Comparison of ENCODE assay signal across 19 cellular contexts in the genomic region with DNA sequence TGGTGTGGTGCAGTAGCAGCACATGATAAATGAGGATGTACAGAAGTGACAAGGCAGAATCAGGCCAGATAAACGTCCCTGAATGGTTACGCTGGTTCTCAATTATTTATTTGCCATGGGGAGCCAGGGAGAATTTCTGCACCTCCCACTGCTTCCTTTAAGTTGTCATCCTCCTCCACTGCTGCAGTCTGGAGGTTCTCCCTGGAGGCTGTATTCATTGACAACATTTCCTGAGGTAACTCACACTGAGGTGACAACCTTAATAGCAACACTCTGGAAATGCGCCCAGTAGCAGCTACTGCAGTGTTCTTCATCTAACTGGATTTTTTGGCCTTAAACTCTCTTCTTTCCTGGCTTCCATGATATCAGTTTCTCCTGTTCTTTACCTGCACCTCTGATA.
DNase-seq lines count a peak whose midpoint lies in the region; ATAC-seq and TF ChIP-seq lines count a peak whose summit lies in the region.
"Had no signal": no experiment of that assay in that cellular context is flagged by ENCODE, and none has a peak within 500 bp of the region (broad histone marks: within the 10 kb centered on the region; RNA-seq: fewer than 3 reads in every experiment).

No MANE protein-coding gene starts in this region.

- no peak overlapping the region for H2BK5ac ChIP-seq in mesenchymal stem cell (ENCODE audit: low read depth, low read length, poor library complexity, severe bottlenecking)

- no peak overlapping the region for H3K4me3 Mint-ChIP-seq in activated CD4-positive, alpha-beta memory T cell treated with anti-CD3 and anti-CD28 coated beads for 36 hours
- H3K4me3 Mint-ChIP-seq: CD14-positive monocyte had no signal

- H3K4me1 Mint-ChIP-seq in activated CD4-positive, alpha-beta memory T cell treated with anti-CD3 and anti-CD28 coated beads for 36 hours (ENCODE audit: low read depth): no peaks in the 10 kb centered on the region
- H3K4me1 Mint-ChIP-seq: CD14-positive monocyte had no signal

- H3K18ac ChIP-seq in mesenchymal stem cell (ENCODE audit: low read depth in 1 of 2, low read length in 2 of 2): no peak overlapping the region

- no peak overlapping the region for H2BK12ac ChIP-seq in mesenchymal stem cell (ENCODE audit: low read length in 2 of 2)

- DNase-seq in ELF-1 (ENCODE audit: low read depth, low spot score): peak; percentile 13
- DNase-seq in NCI-H226: peak; percentile 47
- no peak for DNase-seq in mesenchymal stem cell
- DNase-seq in smooth muscle cell (lab: John Stamatoyannopoulos, UW; ENCODE audit: unreplicated experiment): no peak
- DNase-seq in NCI-H774 (lab: John Stamatoyannopoulos, UW): no peak
- DNase-seq in activated CD4-positive, alpha-beta memory T cell treated with anti-CD3 and anti-CD28 coated beads for 36 hours: no peak
- DNase-seq: EL, KG1, NCI-H1105, NCI-H1694, NCI-H2081, NCI-H2171, NCI-H446, NCI-H526 had no signal

- peaks cover 3% of the 10 kb centered on the region for H3K9me3 Mint-ChIP-seq in activated CD4-positive, alpha-beta memory T cell treated with anti-CD3 and anti-CD28 coated beads for 36 hours

- H3K27ac ChIP-seq in mesenchymal stem cell (ENCODE audit: low read length, poor library complexity, severe bottlenecking): no peak overlapping the region
- H3K27ac ChIP-seq in smooth muscle cell (ENCODE audit: low read depth): peak overlapping the region; percentile 73
- H3K27ac ChIP-seq: SJSA1 had no signal

- no peaks in the 10 kb centered on the region for H3K79me1 ChIP-seq in mesenchymal stem cell (replicated peaks; ENCODE audit: low read length, poor library complexity, severe bottlenecking)

- intact Hi-C loops in activated CD4-positive, alpha-beta memory T cell treated with anti-CD3 and anti-CD28 coated beads for 36 hours (cut with micrococcal nuclease): no loop called here

- H2BK15ac ChIP-seq in mesenchymal stem cell (ENCODE audit: low read depth, poor library complexity, severe bottlenecking): no peak overlapping the region

- no peak overlapping the region for H3K14ac ChIP-seq in mesenchymal stem cell (ENCODE audit: low read length in 2 of 2)

- no peaks in the 10 kb centered on the region for H3K27me3 Mint-ChIP-seq in activated CD4-positive, alpha-beta memory T cell treated with anti-CD3 and anti-CD28 coated beads for 36 hours

- H3K4me1 ChIP-seq in mesenchymal stem cell (ENCODE audit: control insufficient read depth, insufficient read depth, low read depth, low read length) (no peaks in the 10 kb centered on the region), smooth muscle cell (ENCODE audit: low read depth) (no peaks in the 10 kb centered on the region)
- H3K4me1 ChIP-seq: HAP-1, SJSA1 had no signal

- H4K91ac ChIP-seq in mesenchymal stem cell (ENCODE audit: low read length): no peak overlapping the region

- no peak overlapping the region for H3K27ac Mint-ChIP-seq in activated CD4-positive, alpha-beta memory T cell treated with anti-CD3 and anti-CD28 coated beads for 36 hours
- H3K27ac Mint-ChIP-seq: CD14-positive monocyte had no signal

- H3K23ac ChIP-seq in mesenchymal stem cell (ENCODE audit: low read length in 2 of 2): no peak overlapping the region

- H3K36me3 Mint-ChIP-seq in activated CD4-positive, alpha-beta memory T cell treated with anti-CD3 and anti-CD28 coated beads for 36 hours: no peaks in the 10 kb centered on the region
- H3K36me3 Mint-ChIP-seq: CD14-positive monocyte had no signal

- TF ChIP-seq CTCF in smooth muscle cell (IDR thresholded peaks at IDR 0.05; ENCODE audit: borderline replicate concordance, insufficient read depth, poor library complexity, severe bottlenecking): no peak

- H3K4me3 ChIP-seq in mesenchymal stem cell (ENCODE audit: insufficient read depth in 1 of 2, low read depth in 1 of 2, low read length in 2 of 2) (no peak overlapping the region), smooth muscle cell (no peak overlapping the region)
- H3K4me3 ChIP-seq: HAP-1, SJSA1 had no signal

- no peaks in the 10 kb centered on the region for H4K20me1 ChIP-seq in smooth muscle cell (ENCODE audit: low read depth)

- peaks cover 7% of the 10 kb centered on the region for H3F3A ChIP-seq in smooth muscle cell (ENCODE audit: low read depth)

- no peak for ATAC-seq in HG03457 (IDR thresholded peaks at IDR 0.05; ENCODE audit: unreplicated experiment)
- ATAC-seq: Right ventricle myocardium inferior had no signal

- POLR2A ChIA-PET in activated CD4-positive, alpha-beta memory T cell treated with anti-CD3 and anti-CD28 coated beads for 36 hours (lab: Charles Lee): no interaction called here

- H3K9ac ChIP-seq in mesenchymal stem cell (ENCODE audit: low read length) (no peak overlapping the region), smooth muscle cell (ENCODE audit: low read depth) (no peak overlapping the region)

- H3K9me3 ChIP-seq in mesenchymal stem cell (ENCODE audit: control insufficient read depth, low read length) (peaks cover 16% of the 10 kb centered on the region), smooth muscle cell (replicated peaks; ENCODE audit: low read depth) (no peaks in the 10 kb centered on the region)
- H3K9me3 ChIP-seq: HAP-1 had no signal

- no peak overlapping the region for H3K4me2 ChIP-seq in mesenchymal stem cell (ENCODE audit: low read length, poor library complexity, severe bottlenecking)
- no peak overlapping the region for H3K4me2 ChIP-seq in smooth muscle cell

- CTCF ChIA-PET in activated CD4-positive, alpha-beta memory T cell treated with anti-CD3 and anti-CD28 coated beads for 36 hours (lab: Charles Lee): no interaction called here

- no peak overlapping the region for H2BK120ac ChIP-seq in mesenchymal stem cell (ENCODE audit: low read depth, low read length)

- WGBS in mesenchymal stem cell: 77% methylated on average over 3 of the region's 3 CpGs
- WGBS in smooth muscle cell (ENCODE audit: low lambda C conversion rate): 70% methylated on average over 3 of the region's 3 CpGs

- H2AK5ac ChIP-seq in mesenchymal stem cell (ENCODE audit: low read length, severe bottlenecking): peak overlapping the region; percentile 74

- no peaks in the 10 kb centered on the region for H3K79me2 ChIP-seq in smooth muscle cell (ENCODE audit: low read depth)

- no peak overlapping the region for H4K8ac ChIP-seq in mesenchymal stem cell (ENCODE audit: low read length)

- no peak overlapping the region for H2AFZ ChIP-seq in mesenchymal stem cell (ENCODE audit: low read depth, low read length)
- no peak overlapping the region for H2AFZ ChIP-seq in smooth muscle cell (ENCODE audit: low read depth)

- H3K4ac ChIP-seq in mesenchymal stem cell (ENCODE audit: low read depth in 1 of 2, low read length in 2 of 2): no peak overlapping the region

- H3K27me3 ChIP-seq in mesenchymal stem cell (ENCODE audit: control insufficient read depth in 1 of 2, insufficient read depth in 1 of 2, low read length in 2 of 2) (no peaks in the 10 kb centered on the region), smooth muscle cell (ENCODE audit: low read depth) (no peaks in the 10 kb centered on the region)
- H3K27me3 ChIP-seq: SJSA1 had no signal

- H3K36me3 ChIP-seq in mesenchymal stem cell (ENCODE audit: control insufficient read depth in 1 of 2, insufficient read depth in 2 of 2, low read depth in 1 of 2, low read length in 2 of 2): no peaks in the 10 kb centered on the region
- H3K36me3 ChIP-seq in smooth muscle cell (ENCODE audit: low read depth): no peaks in the 10 kb centered on the region
- H3K36me3 ChIP-seq: HAP-1, SJSA1 had no signal

Comparison
In these comparisons a context has a peak if more than half of its experiments do, and no peak if none do; other contexts are left out.
1. DNase-seq: peak in ELF-1 (single experiment) and NCI-H226 (single experiment); none in mesenchymal stem cell (single experiment), smooth muscle cell (single experiment), NCI-H774 (single experiment) and activated CD4-positive, alpha-beta memory T cell treated with anti-CD3 and anti-CD28 coated beads for 36 hours (single experiment).